Comparison of ENCODE assay signal across 12 cellular contexts in the genomic region with DNA sequence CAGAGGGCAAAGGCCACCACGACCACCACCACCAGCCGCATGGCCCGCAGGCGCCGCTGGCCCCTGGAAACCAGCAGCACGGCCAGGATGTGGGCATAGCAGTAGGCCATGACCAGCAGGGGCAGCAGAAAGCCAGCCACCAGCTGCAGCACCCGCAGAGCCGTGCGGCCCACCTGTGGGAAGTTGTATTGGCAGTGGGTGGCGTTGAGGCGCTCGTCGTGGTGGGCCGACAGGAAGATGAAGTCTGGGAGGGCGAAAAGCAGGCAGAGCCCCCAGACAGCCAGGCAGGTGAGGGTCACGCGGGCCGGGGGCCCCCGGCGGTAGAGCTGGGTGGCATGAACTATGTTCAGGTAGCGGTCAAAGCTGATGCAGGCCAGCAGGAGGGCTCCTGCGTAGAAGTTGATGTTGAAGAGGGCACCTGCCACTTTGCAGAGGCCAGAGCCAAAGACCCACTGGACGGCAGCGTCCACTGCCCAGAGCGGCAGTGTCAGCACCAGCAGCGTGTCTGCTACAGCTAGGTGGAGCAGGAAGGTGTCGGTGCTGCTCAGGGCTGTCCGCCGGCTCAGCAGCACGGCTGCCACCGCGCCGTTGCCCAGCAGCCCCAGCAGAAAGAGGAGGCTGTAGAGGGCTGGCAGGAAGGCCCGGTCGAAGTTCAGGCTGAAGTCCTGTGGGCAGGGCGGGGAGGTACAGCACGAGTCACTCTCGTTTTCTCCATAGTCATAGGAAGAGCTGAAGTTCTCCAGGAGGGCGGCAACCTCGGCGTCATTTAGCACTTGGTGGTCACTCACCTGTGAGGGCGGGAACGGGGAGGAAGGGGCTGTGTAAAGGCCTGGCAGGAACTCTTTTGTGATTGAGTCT. TPM values are rescaled to one million over a fixed set of nuclear protein-coding genes. Genes with fewer than 3 reads are reported as not detected.
DNase-seq lines count a peak whose midpoint lies in the region; ATAC-seq and TF ChIP-seq lines count a peak whose summit lies in the region.
"Had no signal": no experiment of that assay in that cellular context is flagged by ENCODE, and none has a peak within 500 bp of the region (broad histone marks: within the 10 kb centered on the region; RNA-seq: fewer than 3 reads in every experiment).

No MANE protein-coding gene starts in this region.

- no peaks in the 10 kb centered on the region for H3K9me2 ChIP-seq in PC-3 (replicated peaks; ENCODE audit: low read length)

- DNase-seq in GM10248 (ENCODE audit: extremely low spot score) (no peak), PC-3 (no peak), NCI-H1694 (lab: John Stamatoyannopoulos, UW) (no peak), dedifferentiated amniotic fluid mesenchymal stem cell (ENCODE audit: extremely low spot score) (no peak), DMS79 treated with DMSO at 0.1 percent for 48 hours (lab: John Stamatoyannopoulos, UW) (no peak)
- DNase-seq in activated naive CD4-positive, alpha-beta T cell treated with anti-CD3 and anti-CD28 coated beads, Interleukin-2, amount 50 U/mL, for 72 hours (ENCODE audit: low spot score in 2 of 2) = peak in 1 of 2 donors; percentile 55
- DNase-seq: cortex of kidney, NCI-H748 treated with DMSO at 0.1 percent for 48 hours had no signal

- BruUV-seq in PC-3 (replicated peaks; lab: Mats Ljungman, UMichigan) = no TSS peak

- no peak overlapping the region for H3K9ac ChIP-seq in PC-3 (ENCODE audit: low read length)

- no peaks in the 10 kb centered on the region for H3K9me3 Mint-ChIP-seq in activated naive CD4-positive, alpha-beta T cell treated with anti-CD3 and anti-CD28 coated beads, Interleukin-2, amount 50 U/mL, for 72 hours

- H2AFZ ChIP-seq in PC-3 (ENCODE audit: low read length) = no peak overlapping the region

- CTCF ChIA-PET in GM10248 (lab: Yijun Ruan, JAX) = no interaction called here
- CTCF ChIA-PET in PC-3 (lab: Charles Lee) = no interaction called here

- intact Hi-C loops in PC-3 (cut with micrococcal nuclease) = no loop called here

- no peak overlapping the region for H3K4me2 ChIP-seq in PC-3 (ENCODE audit: low read length)

- POLR2A ChIA-PET in GM10248 (lab: Yijun Ruan, JAX) = no interaction called here
- POLR2A ChIA-PET in PC-3 (lab: Charles Lee; ENCODE audit: unreplicated experiment) = no interaction called here

- H3K27ac Mint-ChIP-seq in activated naive CD4-positive, alpha-beta T cell treated with anti-CD3 and anti-CD28 coated beads, Interleukin-2, amount 50 U/mL, for 72 hours = peak overlapping the region; percentile 96 to 99

- no peaks in the 10 kb centered on the region for H3F3A ChIP-seq in PC-3 (ENCODE audit: low read length, unreplicated experiment)

- H3K9me3 ChIP-seq in PC-3 (ENCODE audit: low read length) = no peaks in the 10 kb centered on the region
- no peaks in the 10 kb centered on the region for H3K9me3 ChIP-seq in muscle layer of duodenum (ENCODE audit: control insufficient read depth in 1 of 2, low read length in 2 of 2)

- TF ChIP-seq CTCF in GM10248 (IDR thresholded peaks at IDR 0.05; ENCODE audit: control extremely low read depth, extremely low read depth, low read depth, missing control alignments) (peak; percentile 15), PC-3 (conservative IDR thresholded peaks at IDR 0.05; ENCODE audit: low read depth, low read length) (no peak)

- H3K27me3 ChIP-seq in PC-3 (ENCODE audit: low read length) (no peaks in the 10 kb centered on the region), muscle layer of duodenum (ENCODE audit: low read depth, low read length) (no peaks in the 10 kb centered on the region)

- H3K27ac ChIP-seq in PC-3 (ENCODE audit: low read length) (no peak overlapping the region), muscle layer of duodenum (ENCODE audit: low read length) (peak overlapping the region; percentile 51)

- no peaks in the 10 kb centered on the region for H3K79me2 ChIP-seq in PC-3 (ENCODE audit: low read length)

- ATAC-seq in PC-3 = peak; percentile 37; the same call in 1 of the 2 replicates
- ATAC-seq in activated naive CD4-positive, alpha-beta T cell treated with anti-CD3 and anti-CD28 coated beads, Interleukin-2, amount 50 U/mL, for 72 hours = no peak
- ATAC-seq in GM18858 (IDR thresholded peaks at IDR 0.05; ENCODE audit: unreplicated experiment) = no peak
- ATAC-seq: sciatic nerve had no signal

- peaks cover 33 to 42% of the 10 kb centered on the region in 2 donors for H3K36me3 Mint-ChIP-seq in activated naive CD4-positive, alpha-beta T cell treated with anti-CD3 and anti-CD28 coated beads, Interleukin-2, amount 50 U/mL, for 72 hours

- H3K4me1 ChIP-seq in PC-3 (ENCODE audit: insufficient read depth, low read length) (no peaks in the 10 kb centered on the region), muscle layer of duodenum (ENCODE audit: control insufficient read depth in 1 of 2, insufficient read depth in 2 of 2, low read length in 2 of 2) (peaks cover 4 to 5% of the 10 kb centered on the region in 2 donors)

- no peaks in the 10 kb centered on the region for H4K20me1 ChIP-seq in PC-3 (ENCODE audit: low read length)

- H3K36me3 ChIP-seq in PC-3 (ENCODE audit: low read depth, low read length) (peaks cover 2% of the 10 kb centered on the region; the same call in 1 of the 2 replicates), muscle layer of duodenum (ENCODE audit: control insufficient read depth in 1 of 2, insufficient read depth in 2 of 2, low read length in 2 of 2) (peaks cover 5 to 11% of the 10 kb centered on the region in 2 donors)

- no peak overlapping the region for H3K4me3 ChIP-seq in PC-3 (ENCODE audit: low read length)
- H3K4me3 ChIP-seq in muscle layer of duodenum (ENCODE audit: low read depth in 1 of 2, low read length in 2 of 2) = no peak overlapping the region

RNA-seq across cellular contexts. Expression of a gene that starts 1.4 kb away (rescaled TPM):
- not detected in 2 replicates for total RNA-seq in PC-3 (2014; rRNA removed)
- 10 to 100 TPM in 1 of 2 donors, 1 to 10 TPM in 1; 6.8 to 43.0 TPM for total RNA-seq in activated naive CD4-positive, alpha-beta T cell treated with anti-CD3 and anti-CD28 coated beads, Interleukin-2, amount 50 U/mL, for 72 hours
- total RNA-seq: LHCN-M2 had no signal

RNA-seq across cellular contexts. Expression of a gene that starts 38.7 kb away (rescaled TPM):
- 1.6 and 2.9 TPM in 2 replicates for total RNA-seq in PC-3 (2014; rRNA removed)
- 1 to 10 TPM; 4.1 to 6.0 TPM for total RNA-seq in activated naive CD4-positive, alpha-beta T cell treated with anti-CD3 and anti-CD28 coated beads, Interleukin-2, amount 50 U/mL, for 72 hours
